11 cellular contexts compared by ENCODE assay signal in the genomic region with DNA sequence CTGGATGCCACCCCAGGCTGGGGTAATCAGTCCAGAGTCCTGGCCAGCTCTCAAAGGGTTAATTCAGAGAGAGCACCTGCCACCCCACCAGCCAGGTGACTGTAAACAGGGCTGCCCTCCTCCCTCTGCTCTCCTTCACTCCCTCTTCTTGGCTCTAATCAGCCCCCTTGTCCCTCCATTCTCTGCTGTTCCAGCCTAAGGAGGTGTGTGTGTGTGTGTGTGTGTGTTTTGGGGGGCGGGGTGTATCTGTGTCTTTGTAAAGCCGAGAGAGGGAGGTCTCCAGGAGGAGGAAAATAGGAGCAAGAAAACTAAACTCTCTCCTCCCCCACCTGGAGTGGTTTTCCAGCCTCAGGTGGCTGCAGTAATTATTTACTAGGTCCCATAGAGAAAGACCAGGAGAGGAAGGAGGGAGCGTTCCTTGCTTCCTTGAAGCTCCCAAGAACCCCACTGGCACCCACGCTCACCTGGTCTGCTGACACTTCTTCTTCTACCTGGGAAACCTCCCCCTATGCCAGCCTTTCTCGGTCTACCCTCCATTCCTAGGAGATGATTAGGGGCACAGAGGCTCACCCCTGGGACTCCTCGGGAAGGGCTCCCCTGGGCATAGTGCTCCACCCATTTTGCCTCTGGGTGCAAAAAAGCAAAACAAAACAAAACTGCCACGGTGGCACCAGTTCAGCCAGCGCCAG. TPM values are rescaled to one million over a fixed set of nuclear protein-coding genes. Genes with fewer than 3 reads are reported as not detected.
A peak's percentile ranks its signal among the peaks of the same experiment; 100 is the strongest.
DNase-seq lines count a peak whose midpoint lies in the region; ATAC-seq, FAIRE-seq and TF ChIP-seq lines count a peak whose summit lies in the region.
"Had no signal": no experiment of that assay in that cellular context is flagged by ENCODE, and none has a peak within 500 bp of the region (broad histone marks: within the 10 kb centered on the region; RNA-seq: fewer than 3 reads in every experiment).

No MANE protein-coding gene starts in this region.

- in situ Hi-C loops in KBM-7 (cut with MboI; ENCODE audit: low pct_unique_long_range_greater_than_20kb, low sequenced_read_pairs), result no loop called here

- DNase-seq in A549 (ENCODE audit: low read depth in 1 of 2, low spot score in 1 of 2) (no peak), MM.1S (peak; percentile 5), KBM-7 (no peak)
- DNase-seq: activated effector memory CD4-positive, alpha-beta T cell treated with anti-CD3 and anti-CD28 coated beads, Interleukin-2, amount 50 U/mL, for 16 hours; cortex of kidney had no signal

- no peaks in the 10 kb centered on the region for H3K9me2 ChIP-seq in MM.1S (replicated peaks; ENCODE audit: insufficient read depth, low read length)

- WGBS in A549 (ENCODE audit: missing lambda C conversion rate), result 43% methylated on average over 8 of the region's 8 CpGs

- TF ChIP-seq CTCF in A549 (IDR thresholded peaks at IDR 0.05), result no peak
- TF ChIP-seq CTCF in MM.1S (IDR thresholded peaks at IDR 0.05; ENCODE audit: low read length), result no peak

- no peak for FAIRE-seq in A549 (lab: Jason Lieb, UNC)

- CTCF ChIA-PET in A549 (lab: Yijun Ruan, JAX), result interaction anchor here (1.0 to 5.6 kb wide), 5 partner anchors 9 to 20 kb away, joined by 4 to 51 read pairs (median 8); a partner anchor contains a TSS

- H3K9me3 ChIP-seq in A549 (no peaks in the 10 kb centered on the region), MM.1S (replicated peaks; ENCODE audit: insufficient read depth, low read length) (no peaks in the 10 kb centered on the region), iPS-20b (ENCODE audit: insufficient read depth, low read depth, low read length) (no peaks in the 10 kb centered on the region)
- H3K9me3 ChIP-seq: Peyer's patch, thoracic aorta had no signal

- H3K27ac ChIP-seq in A549, result no peak overlapping the region
- H3K27ac ChIP-seq in MM.1S (ENCODE audit: low read length), result no peak overlapping the region
- no peak overlapping the region for H3K27ac ChIP-seq in iPS-20b (ENCODE audit: low read length)
- H3K27ac ChIP-seq: C4-2B, thoracic aorta had no signal

- no peak overlapping the region for H3K4me3 ChIP-seq in A549
- no peak overlapping the region for H3K4me3 ChIP-seq in MM.1S (ENCODE audit: low read length)
- H3K4me3 ChIP-seq in iPS-20b (ENCODE audit: low read length), result no peak overlapping the region
- H3K4me3 ChIP-seq: Peyer's patch, thoracic aorta had no signal

- H3K79me2 ChIP-seq in MM.1S (ENCODE audit: low read length), result no peaks in the 10 kb centered on the region

- no peaks in the 10 kb centered on the region for H3F3A ChIP-seq in MM.1S (ENCODE audit: insufficient read depth, low read length)

- TF ChIP-seq POLR2A in A549 (IDR thresholded peaks at IDR 0.05; ENCODE audit: low read length), result no peak

- peak; percentile 6 to 15; a peak in 3 of 6 replicates for ATAC-seq in A549
- ATAC-seq in HG03196 (IDR thresholded peaks at IDR 0.05; ENCODE audit: unreplicated experiment), result no peak
- ATAC-seq in HG03159 (IDR thresholded peaks at IDR 0.05; ENCODE audit: unreplicated experiment), result no peak

- H3K9ac ChIP-seq in MM.1S (ENCODE audit: low read length) (no peak overlapping the region), iPS-20b (ENCODE audit: low read depth, low read length) (peak overlapping the region; percentile 2; the same call in 1 of the 2 replicates)

- H3K4me2 ChIP-seq in A549 (no peak overlapping the region), MM.1S (ENCODE audit: low read depth, low read length) (no peak overlapping the region)

- H3K4me1 ChIP-seq in A549 (0 out of 3 replicates have a peak, but pooled peaks cover 4% of the 10 kb centered on the region), MM.1S (ENCODE audit: low read length) (peaks cover 13% of the 10 kb centered on the region), iPS-20b (ENCODE audit: insufficient read depth, low read length) (peaks cover 11% of the 10 kb centered on the region; the same call in 1 of the 2 replicates)

- TF ChIP-seq RAD21 in A549 (conservative IDR thresholded peaks at IDR 0.05 in 1 of 2, IDR thresholded peaks at IDR 0.05 in 1 of 2), result no peak

- POLR2A ChIA-PET in A549 (lab: Yijun Ruan, JAX), result no interaction called here

- no peak for TF ChIP-seq EP300 in A549 (IDR thresholded peaks at IDR 0.05)

- H2AFZ ChIP-seq in MM.1S (ENCODE audit: low read length), result no peak overlapping the region

- no peaks in the 10 kb centered on the region for H4K20me1 ChIP-seq in MM.1S (ENCODE audit: insufficient read depth, low read length)

- no peaks in the 10 kb centered on the region for H3K36me3 ChIP-seq in MM.1S (replicated peaks; ENCODE audit: insufficient read depth, low read length)
- H3K36me3 ChIP-seq in iPS-20b (ENCODE audit: insufficient read depth, low read depth, low read length), result peaks cover 10% of the 10 kb centered on the region; the same call in 1 of the 2 replicates
- H3K36me3 ChIP-seq: Peyer's patch, thoracic aorta had no signal

- H3K27me3 ChIP-seq in MM.1S (replicated peaks; ENCODE audit: insufficient read depth, low read length), result peaks cover 37% of the 10 kb centered on the region
- no peaks in the 10 kb centered on the region for H3K27me3 ChIP-seq in iPS-20b (ENCODE audit: insufficient read depth, low read length)
- H3K27me3 ChIP-seq: Peyer's patch had no signal

TF ChIP-seq in A549, 52 proteins besides CTCF, POLR2A, EP300 and RAD21:
- TF ChIP-seq PHF8 (IDR thresholded peaks at IDR 0.05; ENCODE audit: borderline replicate concordance, low read depth), result no peak
- TF ChIP-seq, protein P1, sequence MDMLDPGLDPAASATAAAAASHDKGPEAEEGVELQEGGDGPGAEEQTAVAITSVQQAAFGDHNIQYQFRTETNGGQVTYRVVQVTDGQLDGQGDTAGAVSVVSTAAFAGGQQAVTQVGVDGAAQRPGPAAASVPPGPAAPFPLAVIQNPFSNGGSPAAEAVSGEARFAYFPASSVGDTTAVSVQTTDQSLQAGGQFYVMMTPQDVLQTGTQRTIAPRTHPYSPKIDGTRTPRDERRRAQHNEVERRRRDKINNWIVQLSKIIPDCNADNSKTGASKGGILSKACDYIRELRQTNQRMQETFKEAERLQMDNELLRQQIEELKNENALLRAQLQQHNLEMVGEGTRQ (IDR thresholded peaks at IDR 0.05), result no peak

RNA-seq across cellular contexts. Expression of a gene that starts 12.8 kb away (rescaled TPM):
- polyA plus RNA-seq in A549 (2011; rRNA removed), result 1.1 and 1.5 TPM in 2 replicates
- 1.9 and 2.3 TPM in 2 replicates for polyA plus RNA-seq in A549 (2012; cell fraction: cytosol; rRNA removed)
- polyA plus RNA-seq in A549 (2012; cell fraction: nucleus; rRNA removed), result 7.7 and 11.0 TPM in 2 replicates
- polyA plus RNA-seq in A549 (2017; fragmentation: RNase III; extraction: RNeasy Plus Mini Kit Qiagen cat#74134 plus additional on column Dnase treatment), result 1.7 to 2.8 TPM (median 2.7 TPM) in 3 replicates
- 1.3 and 1.9 TPM in 2 replicates for polyA minus RNA-seq in A549 (2011; rRNA and poly(A)+ RNA removed)

RNA-seq across cellular contexts. Expression of a gene that starts 13.3 kb away (rescaled TPM):
- polyA plus RNA-seq in A549 (2011; rRNA removed), result 154 and 227 TPM in 2 replicates
- polyA plus RNA-seq in A549 (2012; cell fraction: cytosol; rRNA removed), result 242 and 259 TPM in 2 replicates
- 210 and 274 TPM in 2 replicates for polyA plus RNA-seq in A549 (2012; cell fraction: nucleus; rRNA removed)
- polyA plus RNA-seq in A549 (2017; fragmentation: RNase III; extraction: RNeasy Plus Mini Kit Qiagen cat#74134 plus additional on column Dnase treatment), result 216 to 218 TPM (median 217 TPM) in 3 replicates
- 307 and 312 TPM in 2 replicates for polyA minus RNA-seq in A549 (2011; rRNA and poly(A)+ RNA removed)

RNA-seq across cellular contexts. Expression of a gene that starts 21.3 kb away (rescaled TPM):
- polyA plus RNA-seq in A549 (2011; rRNA removed) (13.8 and 16.2 TPM in 2 replicates), A549 (2017; fragmentation: RNase III; extraction: RNeasy Plus Mini Kit Qiagen cat#74134 plus additional on column Dnase treatment) (8.9 to 14.2 TPM (median 12.1 TPM) in 3 replicates)
- 9.7 and 10.3 TPM in 2 replicates for polyA plus RNA-seq in A549 (2012; cell fraction: cytosol; rRNA removed)
- 70.1 and 72.7 TPM in 2 replicates for polyA plus RNA-seq in A549 (2012; cell fraction: nucleus; rRNA removed)
- polyA minus RNA-seq in A549 (2011; rRNA and poly(A)+ RNA removed), result 19.8 and 23.0 TPM in 2 replicates

RNA-seq across cellular contexts. Expression of a gene that starts 22.1 kb away (rescaled TPM):
- polyA plus RNA-seq in A549 (2011; rRNA removed) (53.4 and 73.9 TPM in 2 replicates), A549 (2017; fragmentation: RNase III; extraction: RNeasy Plus Mini Kit Qiagen cat#74134 plus additional on column Dnase treatment) (64.5 to 67.2 TPM (median 67.1 TPM) in 3 replicates)
- polyA plus RNA-seq in A549 (2012; cell fraction: cytosol; rRNA removed), result 113 and 130 TPM in 2 replicates
- polyA plus RNA-seq in A549 (2012; cell fraction: nucleus; rRNA removed), result 143 and 156 TPM in 2 replicates
- 60.0 and 63.1 TPM in 2 replicates for polyA minus RNA-seq in A549 (2011; rRNA and poly(A)+ RNA removed)

RNA-seq across cellular contexts. Expression of a gene that starts 46.1 kb away (rescaled TPM):
- polyA plus RNA-seq in A549 (2011; rRNA removed), result 22.8 and 33.7 TPM in 2 replicates
- polyA plus RNA-seq in A549 (2012; cell fraction: cytosol; rRNA removed), result 252 TPM in 2 replicates
- 247 and 265 TPM in 2 replicates for polyA plus RNA-seq in A549 (2012; cell fraction: nucleus; rRNA removed)
- 67.5 to 83.0 TPM (median 80.3 TPM) in 3 replicates for polyA plus RNA-seq in A549 (2017; fragmentation: RNase III; extraction: RNeasy Plus Mini Kit Qiagen cat#74134 plus additional on column Dnase treatment)
- 7.8 and 9.2 TPM in 2 replicates for polyA minus RNA-seq in A549 (2011; rRNA and poly(A)+ RNA removed)

Comparison
In these comparisons a context has a peak if more than half of its experiments do, and no peak if none do; other contexts are left out.
1. ATAC-seq: peak in A549 (2 of 2); none in HG03196 (single experiment) and HG03159 (single experiment).